ENCODE assay signal across 28 cellular contexts in genomic region chr12:68281685-68282084, GRCh38. TPM values are rescaled to one million over a fixed set of nuclear protein-coding genes. Genes with fewer than 3 reads are reported as not detected.
DNase-seq lines count a peak whose midpoint lies in the region; ATAC-seq, FAIRE-seq and TF ChIP-seq lines count a peak whose summit lies in the region.
"Had no signal": no experiment of that assay in that cellular context is flagged by ENCODE, and none has a peak within 500 bp of the region (broad histone marks: within the 10 kb centered on the region; RNA-seq: fewer than 3 reads in every experiment).

No MANE protein-coding gene starts in this region.

- no peaks in the 10 kb centered on the region for H3K79me2 ChIP-seq in GM12878 (ENCODE audit: control insufficient read depth, insufficient read depth, low read length)

- H3K9ac ChIP-seq in GM12878 (ENCODE audit: control insufficient read depth, insufficient read depth, low read length): no peak overlapping the region
- H3K9ac ChIP-seq: BLaER1 had no signal

- peaks cover 44% of the 10 kb centered on the region for H3K4me1 Mint-ChIP-seq in activated CD8-positive, alpha-beta T cell treated with anti-CD3 and anti-CD28 coated beads for 36 hours (ENCODE audit: low read depth)
- peaks cover 23% of the 10 kb centered on the region for H3K4me1 Mint-ChIP-seq in activated CD8-positive, alpha-beta T cell treated with anti-CD3 and anti-CD28 coated beads, Interleukin-2, amount 10 ng/mL, durations not matched to agents 7 days and 5 days (ENCODE audit: low read depth)
- peaks cover 59% of the 10 kb centered on the region for H3K4me1 Mint-ChIP-seq in stimulated activated naive CD8-positive, alpha-beta T cell treated with anti-CD3 and anti-CD28 coated beads, Interleukin-15, amount 100 ng/mL, for 72 hours

- peak overlapping the region; percentile 31 for H3K27ac Mint-ChIP-seq in activated CD8-positive, alpha-beta T cell treated with anti-CD3 and anti-CD28 coated beads for 36 hours
- no peak overlapping the region for H3K27ac Mint-ChIP-seq in activated CD8-positive, alpha-beta T cell treated with anti-CD3 and anti-CD28 coated beads, Interleukin-2, amount 10 ng/mL, durations not matched to agents 7 days and 5 days
- peak overlapping the region in 1 of 2 donors; percentile 50 for H3K27ac Mint-ChIP-seq in stimulated activated naive CD8-positive, alpha-beta T cell treated with anti-CD3 and anti-CD28 coated beads, Interleukin-15, amount 100 ng/mL, for 72 hours
- H3K27ac Mint-ChIP-seq: CD4-positive, CD25-positive, alpha-beta regulatory T cell; HFFc6 had no signal

- no peak for TF ChIP-seq POLR2A in GM12878 (IDR thresholded peaks at IDR 0.05; ENCODE audit: low read depth, low read length)

- H3K4me3 ChIP-seq in HL-60 (replicated peaks; ENCODE audit: insufficient read depth, low read length) (no peak overlapping the region), GM12878 (no peak overlapping the region)
- H3K4me3 ChIP-seq: BLaER1, HAP-1, PC-9, SJCRH30 had no signal

- peaks cover 9% of the 10 kb centered on the region; the same call in 1 of the 2 replicates for H3K4me1 ChIP-seq in GM12878 (ENCODE audit: control insufficient read depth, insufficient read depth, low read length)
- H3K4me1 ChIP-seq: BLaER1, HAP-1 had no signal

- TF ChIP-seq RAD21 in GM12878 (IDR thresholded peaks at IDR 0.05; ENCODE audit: insufficient read depth, low read depth, low read length): no peak

- H3K27me3 ChIP-seq in HL-60 (ENCODE audit: insufficient read depth, poor library complexity, severe bottlenecking): no peaks in the 10 kb centered on the region
- H3K27me3 ChIP-seq in GM12878 (replicated peaks in 1 of 2; ENCODE audit: control insufficient read depth in 2 of 2, insufficient read depth in 2 of 2, low read length in 1 of 2): no peaks in the 10 kb centered on the region
- H3K27me3 ChIP-seq: BLaER1, SJCRH30 had no signal

- ATAC-seq in activated CD8-positive, alpha-beta T cell treated with anti-CD3 and anti-CD28 coated beads for 36 hours: peak; percentile 61
- no peak for ATAC-seq in activated CD8-positive, alpha-beta T cell treated with anti-CD3 and anti-CD28 coated beads, Interleukin-2, amount 10 ng/mL, durations not matched to agents 7 days and 5 days
- ATAC-seq in GM12878 (peak; percentile 74), GM21717 (IDR thresholded peaks at IDR 0.05; ENCODE audit: unreplicated experiment) (no peak)
- peak; percentile 64 for ATAC-seq in stimulated activated naive CD8-positive, alpha-beta T cell treated with anti-CD3 and anti-CD28 coated beads, Interleukin-15, amount 100 ng/mL, for 72 hours
- ATAC-seq: Right ventricle myocardium inferior had no signal

- no peak for FAIRE-seq in GM12878 (lab: Jason Lieb, UNC)
- FAIRE-seq in urothelium cell line (lab: Jason Lieb, UNC): no peak
- FAIRE-seq: D721Med had no signal

- SMC1A ChIA-PET in GM12878 (lab: Charles Lee; ENCODE audit: uncharacterized antibody, unreplicated experiment): interaction anchor here (0.6 to 3.2 kb wide), 7 partner anchors 9 to 58 kb away, joined by 3 to 17 read pairs (median 3); no protein-coding TSS in a partner anchor

- CTCF ChIA-PET in activated CD8-positive, alpha-beta T cell treated with anti-CD3 and anti-CD28 coated beads for 36 hours (lab: Charles Lee): no interaction called here
- CTCF ChIA-PET in activated CD8-positive, alpha-beta T cell treated with anti-CD3 and anti-CD28 coated beads, Interleukin-2, amount 10 ng/mL, durations not matched to agents 7 days and 5 days (lab: Charles Lee): interaction anchor here (1.3 to 1.5 kb wide), 2 partner anchors 12 to 39 kb away, joined by 3 read pairs; no protein-coding TSS in a partner anchor
- CTCF ChIA-PET in GM12878 (lab: Yijun Ruan, JAX): interaction anchor here (0.6 to 1.6 kb wide), 7 partner anchors 9 to 123 kb away, joined by 3 to 7 read pairs (median 3); partner anchors contain the start of gene MDM1

- H3K27ac ChIP-seq in HL-60 (replicated peaks) (peak overlapping the region; percentile 5), GM12878 (ENCODE audit: control insufficient read depth, insufficient read depth) (no peak overlapping the region)
- H3K27ac ChIP-seq: BLaER1, PC-9, SJCRH30 had no signal

- intact Hi-C loops in activated CD8-positive, alpha-beta T cell treated with anti-CD3 and anti-CD28 coated beads for 36 hours (cut with micrococcal nuclease): no loop called here
- intact Hi-C loops in GM12878 (cut with micrococcal nuclease; ENCODE audit: unreplicated experiment): loop anchor here (5.0 kb wide), 1 partner anchor 36 kb away; no protein-coding TSS in a partner anchor

- POLR2A ChIA-PET in activated CD8-positive, alpha-beta T cell treated with anti-CD3 and anti-CD28 coated beads for 36 hours (lab: Charles Lee): no interaction called here
- POLR2A ChIA-PET in activated CD8-positive, alpha-beta T cell treated with anti-CD3 and anti-CD28 coated beads, Interleukin-2, amount 10 ng/mL, durations not matched to agents 7 days and 5 days (lab: Charles Lee): no interaction called here
- POLR2A ChIA-PET in GM12878 (lab: Charles Lee): interaction anchor here (0.8 to 1.4 kb wide), 2 partner anchors 9 to 58 kb away, joined by 3 read pairs; no protein-coding TSS in a partner anchor

- peak; percentile 29 for DNase-seq in activated CD8-positive, alpha-beta T cell treated with anti-CD3 and anti-CD28 coated beads for 36 hours
- no peak for DNase-seq in activated CD8-positive, alpha-beta T cell treated with anti-CD3 and anti-CD28 coated beads, Interleukin-2, amount 10 ng/mL, durations not matched to agents 7 days and 5 days
- no peak for DNase-seq in HL-60 (ENCODE audit: low read depth in 1 of 2, low spot score in 1 of 2)
- no peak for DNase-seq in GM12878 (ENCODE audit: low read depth, low spot score)
- DNase-seq in stimulated activated naive CD8-positive, alpha-beta T cell treated with anti-CD3 and anti-CD28 coated beads, Interleukin-15, amount 100 ng/mL, for 72 hours: no peak
- DNase-seq in urothelium cell line (ENCODE audit: low spot score): no peak
- DNase-seq: GOT3, HFFc6, KBM-7, MV-4-11, NCI-H1105, NCI-H146, NCI-H2029 treated with DMSO at 0.1 percent for 48 hours, NCI-H2227 treated with DMSO at 0.1 percent for 48 hours, NCI-H526 treated with DMSO at 0.1 percent for 48 hours, PC-9, SJCRH30 had no signal

- H3K9me3 Mint-ChIP-seq in activated CD8-positive, alpha-beta T cell treated with anti-CD3 and anti-CD28 coated beads for 36 hours: no peaks in the 10 kb centered on the region
- no peaks in the 10 kb centered on the region for H3K9me3 Mint-ChIP-seq in activated CD8-positive, alpha-beta T cell treated with anti-CD3 and anti-CD28 coated beads, Interleukin-2, amount 10 ng/mL, durations not matched to agents 7 days and 5 days (ENCODE audit: insufficient read depth)
- no peaks in the 10 kb centered on the region for H3K9me3 Mint-ChIP-seq in stimulated activated naive CD8-positive, alpha-beta T cell treated with anti-CD3 and anti-CD28 coated beads, Interleukin-15, amount 100 ng/mL, for 72 hours
- H3K9me3 Mint-ChIP-seq: HFFc6 had no signal

- H3K9me3 ChIP-seq in GM12878 (replicated peaks; ENCODE audit: control insufficient read depth, insufficient read depth, low read length): no peaks in the 10 kb centered on the region; the same call in 2 of the 3 replicates
- H3K9me3 ChIP-seq: BLaER1, HAP-1 had no signal

- peaks cover 5% of the 10 kb centered on the region for H3K27me3 Mint-ChIP-seq in activated CD8-positive, alpha-beta T cell treated with anti-CD3 and anti-CD28 coated beads for 36 hours
- peaks cover 2% of the 10 kb centered on the region for H3K27me3 Mint-ChIP-seq in activated CD8-positive, alpha-beta T cell treated with anti-CD3 and anti-CD28 coated beads, Interleukin-2, amount 10 ng/mL, durations not matched to agents 7 days and 5 days (ENCODE audit: low read depth)
- H3K27me3 Mint-ChIP-seq in stimulated activated naive CD8-positive, alpha-beta T cell treated with anti-CD3 and anti-CD28 coated beads, Interleukin-15, amount 100 ng/mL, for 72 hours: no peaks in the 10 kb centered on the region

- H3K4me2 ChIP-seq in GM12878 (ENCODE audit: control insufficient read depth, insufficient read depth): no peak overlapping the region
- H3K4me2 ChIP-seq: BLaER1, PC-9 had no signal

- H2AFZ ChIP-seq in GM12878 (ENCODE audit: control insufficient read depth, low read depth, low read length): no peak overlapping the region
- H2AFZ ChIP-seq: PC-9 had no signal

- no peaks in the 10 kb centered on the region for H3K36me3 ChIP-seq in GM12878 (ENCODE audit: control insufficient read depth in 2 of 2, insufficient read depth in 2 of 2, low read length in 1 of 2)
- H3K36me3 ChIP-seq: BLaER1, HAP-1, SJCRH30 had no signal

- no peak overlapping the region for H3K4me3 Mint-ChIP-seq in activated CD8-positive, alpha-beta T cell treated with anti-CD3 and anti-CD28 coated beads for 36 hours
- no peak overlapping the region for H3K4me3 Mint-ChIP-seq in activated CD8-positive, alpha-beta T cell treated with anti-CD3 and anti-CD28 coated beads, Interleukin-2, amount 10 ng/mL, durations not matched to agents 7 days and 5 days
- peak overlapping the region in 1 of 2 donors; percentile 17 for H3K4me3 Mint-ChIP-seq in stimulated activated naive CD8-positive, alpha-beta T cell treated with anti-CD3 and anti-CD28 coated beads, Interleukin-15, amount 100 ng/mL, for 72 hours
- H3K4me3 Mint-ChIP-seq: CD4-positive, CD25-positive, alpha-beta regulatory T cell; HFFc6 had no signal

- WGBS in GM12878 (ENCODE audit: insufficient coverage, insufficient replicate concordance, low lambda C conversion rate, missing lambda C conversion rate): 100% methylated on average over 1 of the region's 1 CpG

- BruUV-seq in GM12878 (replicated peaks; lab: Mats Ljungman, UMichigan): no TSS peak

- 0 out of 4 replicates have a peak, but pooled peaks of 1 of the 2 experiments have one; percentile 21 for TF ChIP-seq EP300 in GM12878 (IDR thresholded peaks at IDR 0.05; ENCODE audit: borderline replicate concordance in 1 of 2, control insufficient read depth in 1 of 2, low read depth in 2 of 2, low read length in 2 of 2)

- no peaks in the 10 kb centered on the region for H4K20me1 ChIP-seq in GM12878 (ENCODE audit: control insufficient read depth, insufficient read depth)
- H4K20me1 ChIP-seq: BLaER1 had no signal

- RAD21 ChIA-PET in GM12878 (lab: Charles Lee; ENCODE audit: unreplicated experiment): interaction anchor here (1.0 to 1.6 kb wide), 3 partner anchors 27 to 58 kb away, joined by 3 to 5 read pairs (median 4); no protein-coding TSS in a partner anchor

- no peaks in the 10 kb centered on the region for H3K36me3 Mint-ChIP-seq in activated CD8-positive, alpha-beta T cell treated with anti-CD3 and anti-CD28 coated beads for 36 hours (ENCODE audit: low read depth)
- no peaks in the 10 kb centered on the region for H3K36me3 Mint-ChIP-seq in activated CD8-positive, alpha-beta T cell treated with anti-CD3 and anti-CD28 coated beads, Interleukin-2, amount 10 ng/mL, durations not matched to agents 7 days and 5 days (ENCODE audit: low read depth)
- H3K36me3 Mint-ChIP-seq: CD4-positive, CD25-positive, alpha-beta regulatory T cell had no signal

- in situ Hi-C loops in GM12878 (cut with MboI): no loop called here

- TF ChIP-seq CTCF in activated CD8-positive, alpha-beta T cell treated with anti-CD3 and anti-CD28 coated beads for 36 hours (IDR thresholded peaks at IDR 0.05): no peak
- TF ChIP-seq CTCF in HL-60 (IDR thresholded peaks at IDR 0.05; ENCODE audit: insufficient read depth, low read length): no peak
- no peak for TF ChIP-seq CTCF in GM12878 (IDR thresholded peaks at IDR 0.05 in 2 of 3, conservative IDR thresholded peaks at IDR 0.05 in 1 of 3; ENCODE audit: control insufficient read depth in 2 of 3, extremely low read depth in 1 of 3, insufficient read depth in 1 of 3, low read depth in 3 of 3, low read length in 3 of 3)

RNA-seq across cellular contexts. Expression of gene IL22, which starts 28.3 kb away (rescaled TPM):
- not detected for total RNA-seq in activated CD8-positive, alpha-beta T cell treated with anti-CD3 and anti-CD28 coated beads for 36 hours
- total RNA-seq in activated CD8-positive, alpha-beta T cell treated with anti-CD3 and anti-CD28 coated beads, Interleukin-2, amount 10 ng/mL, durations not matched to agents 7 days and 5 days: not detected
- total RNA-seq in GM12878 (2013; cell fraction: nucleolus; rRNA removed): not detected in 2 replicates
- not detected in 2 replicates for total RNA-seq in GM12878 (2014; rRNA removed)
- total RNA-seq in GM12878 (2014; rRNA removed; fragmentation: Illumina TruSeq; extraction: Trizol): not detected in 2 replicates
- not detected in 2 replicates for total RNA-seq in GM12878 (2021)
- polyA plus RNA-seq in GM12878 (2011; ENCODE audit: low read depth): not detected
- not detected in 2 replicates for polyA plus RNA-seq in GM12878 (2011; rRNA removed)
- polyA plus RNA-seq in GM12878 (2011; cell fraction: cytosol; rRNA removed): not detected in 2 replicates
- polyA plus RNA-seq in GM12878 (2011; cell fraction: nucleus; rRNA removed): not detected in 2 replicates
- polyA plus RNA-seq in GM12878 (2012): not detected in 2 replicates
- not detected in 2 replicates for polyA plus RNA-seq in GM12878 (2014; fragmentation: Illumina TruSeq; extraction: Trizol)
- not detected for polyA plus RNA-seq in GM12878 (2014; fragmentation: Nextera tagmentation; extraction: Ambion mirVana)
- not detected in 2 replicates for polyA plus RNA-seq in GM12878 (2014; rRNA removed)
- not detected for polyA plus RNA-seq in GM12878 (2016; fragmentation: Nextera tagmentation; extraction: Ambion mirVana)
- not detected in 2 replicates for polyA minus RNA-seq in GM12878 (2011; rRNA and poly(A)+ RNA removed)
- not detected in 2 replicates for polyA minus RNA-seq in GM12878 (2011; cell fraction: cytosol; rRNA and poly(A)+ RNA removed)
- polyA minus RNA-seq in GM12878 (2011; cell fraction: nucleus; rRNA and poly(A)+ RNA removed): not detected in 2 replicates
- total RNA-seq: A172; CD4-positive, CD25-positive, alpha-beta regulatory T cell; HFFc6; LHCN-M2; MCF 10A; NCI-H460; PC-9; Right ventricle myocardium inferior; RPMI7951; SJCRH30 had no signal
- polyA plus RNA-seq: CD4-positive, CD25-positive, alpha-beta regulatory T cell had no signal

RNA-seq across cellular contexts. Expression of gene MDM1, which starts 50.5 kb away (rescaled TPM):
- 10 to 100 TPM; 15.4 to 17.9 TPM for total RNA-seq in activated CD8-positive, alpha-beta T cell treated with anti-CD3 and anti-CD28 coated beads for 36 hours
- total RNA-seq in activated CD8-positive, alpha-beta T cell treated with anti-CD3 and anti-CD28 coated beads, Interleukin-2, amount 10 ng/mL, durations not matched to agents 7 days and 5 days: 10 to 100 TPM; 25.0 to 28.9 TPM
- total RNA-seq in GM12878 (2013; cell fraction: nucleolus; rRNA removed): 59.3 and 61.0 TPM in 2 replicates
- total RNA-seq in GM12878 (2014; rRNA removed) (17.1 and 19.8 TPM in 2 replicates), GM12878 (2014; rRNA removed; fragmentation: Illumina TruSeq; extraction: Trizol) (20.9 and 22.5 TPM in 2 replicates), GM12878 (2021) (14.6 and 16.3 TPM in 2 replicates)
- 6.4 TPM for polyA plus RNA-seq in GM12878 (2011; ENCODE audit: low read depth)
- polyA plus RNA-seq in GM12878 (2011; rRNA removed) (23.4 and 35.5 TPM in 2 replicates), GM12878 (2014; fragmentation: Illumina TruSeq; extraction: Trizol) (21.1 and 23.8 TPM in 2 replicates), GM12878 (2014; fragmentation: Nextera tagmentation; extraction: Ambion mirVana) (10 to 100 TPM; 10.1 to 10.6 TPM), GM12878 (2014; rRNA removed) (15.6 and 16.1 TPM in 2 replicates), GM12878 (2016; fragmentation: Nextera tagmentation; extraction: Ambion mirVana) (10 to 100 TPM; 15.9 to 25.3 TPM)
- 5.8 and 6.3 TPM in 2 replicates for polyA plus RNA-seq in GM12878 (2011; cell fraction: cytosol; rRNA removed)
- 49.8 and 54.6 TPM in 2 replicates for polyA plus RNA-seq in GM12878 (2011; cell fraction: nucleus; rRNA removed)
- polyA plus RNA-seq in GM12878 (2012): 5.7 and 6.8 TPM in 2 replicates
- 9.9 and 11.3 TPM in 2 replicates for polyA minus RNA-seq in GM12878 (2011; rRNA and poly(A)+ RNA removed)
- 4.7 and 7.7 TPM in 2 replicates for polyA minus RNA-seq in GM12878 (2011; cell fraction: cytosol; rRNA and poly(A)+ RNA removed)
- polyA minus RNA-seq in GM12878 (2011; cell fraction: nucleus; rRNA and poly(A)+ RNA removed): 19.9 and 30.0 TPM in 2 replicates

RNA-seq across cellular contexts. Expression of gene IL26, which starts 56.1 kb away (rescaled TPM):
- total RNA-seq in activated CD8-positive, alpha-beta T cell treated with anti-CD3 and anti-CD28 coated beads for 36 hours: not detected
- total RNA-seq in activated CD8-positive, alpha-beta T cell treated with anti-CD3 and anti-CD28 coated beads, Interleukin-2, amount 10 ng/mL, durations not matched to agents 7 days and 5 days: under 1 TPM in 1 of 2 experiments, not detected in 1; 0.23 TPM
- total RNA-seq in GM12878 (2013; cell fraction: nucleolus; rRNA removed): not detected in 2 replicates
- total RNA-seq in GM12878 (2014; rRNA removed): not detected in 2 replicates
- not detected in 2 replicates for total RNA-seq in GM12878 (2014; rRNA removed; fragmentation: Illumina TruSeq; extraction: Trizol)
- not detected in 2 replicates for total RNA-seq in GM12878 (2021)
- not detected for polyA plus RNA-seq in GM12878 (2011; ENCODE audit: low read depth)
- not detected in 2 replicates for polyA plus RNA-seq in GM12878 (2011; rRNA removed)
- not detected in 2 replicates for polyA plus RNA-seq in GM12878 (2011; cell fraction: cytosol; rRNA removed)
- polyA plus RNA-seq in GM12878 (2011; cell fraction: nucleus; rRNA removed): not detected in 2 replicates
- polyA plus RNA-seq in GM12878 (2012): not detected in 2 replicates
- polyA plus RNA-seq in GM12878 (2014; fragmentation: Illumina TruSeq; extraction: Trizol): not detected in 2 replicates
- polyA plus RNA-seq in GM12878 (2014; fragmentation: Nextera tagmentation; extraction: Ambion mirVana): not detected
- not detected in 2 replicates for polyA plus RNA-seq in GM12878 (2014; rRNA removed)
- polyA plus RNA-seq in GM12878 (2016; fragmentation: Nextera tagmentation; extraction: Ambion mirVana): not detected
- polyA minus RNA-seq in GM12878 (2011; rRNA and poly(A)+ RNA removed): not detected in 2 replicates
- not detected in 2 replicates for polyA minus RNA-seq in GM12878 (2011; cell fraction: cytosol; rRNA and poly(A)+ RNA removed)
- not detected in 2 replicates for polyA minus RNA-seq in GM12878 (2011; cell fraction: nucleus; rRNA and poly(A)+ RNA removed)
- total RNA-seq: A172; CD4-positive, CD25-positive, alpha-beta regulatory T cell; HFFc6; LHCN-M2; MCF 10A; NCI-H460; PC-9; Right ventricle myocardium inferior; RPMI7951; SJCRH30 had no signal

Comparison
In these comparisons a context has a peak if more than half of its experiments do, and no peak if none do; other contexts are left out.
1. ATAC-seq: peak in activated CD8-positive, alpha-beta T cell treated with anti-CD3 and anti-CD28 coated beads for 36 hours (single experiment), GM12878 (single experiment) and stimulated activated naive CD8-positive, alpha-beta T cell treated with anti-CD3 and anti-CD28 coated beads, Interleukin-15, amount 100 ng/mL, for 72 hours (single experiment); none in activated CD8-positive, alpha-beta T cell treated with anti-CD3 and anti-CD28 coated beads, Interleukin-2, amount 10 ng/mL, durations not matched to agents 7 days and 5 days (single experiment) and GM21717 (single experiment).